ENCODE assay signal across 24 cellular contexts in genomic region chr3:106001923-106002322, GRCh38.
DNase-seq lines count a peak whose midpoint lies in the region; ATAC-seq, FAIRE-seq and TF ChIP-seq lines count a peak whose summit lies in the region.
"Had no signal": no experiment of that assay in that cellular context is flagged by ENCODE, and none has a peak within 500 bp of the region (broad histone marks: within the 10 kb centered on the region; RNA-seq: fewer than 3 reads in every experiment).

No MANE protein-coding gene starts in this region.

- H3K27ac Mint-ChIP-seq in activated T-cell treated with anti-CD3 and anti-CD28 coated beads, Interleukin-2, amount 50 U/mL, for 24 hours, result no peak overlapping the region
- H3K27ac Mint-ChIP-seq in activated naive CD8-positive, alpha-beta T cell treated with anti-CD3 and anti-CD28 coated beads, Interleukin-2, amount 50 U/mL, for 24 hours, result no peak overlapping the region
- H3K27ac Mint-ChIP-seq: B cell; CD4-positive, alpha-beta T cell; CD8-positive, alpha-beta T cell had no signal

- no peak for TF ChIP-seq RAD21 in H1 (IDR thresholded peaks at IDR 0.05 in 1 of 2, conservative IDR thresholded peaks at IDR 0.05 in 1 of 2; ENCODE audit: low read depth in 2 of 2, low read length in 2 of 2)

- CTCF ChIA-PET in H1 (lab: Charles Lee; ENCODE audit: partially characterized antibody), result no interaction called here

- no peak overlapping the region for H3K9ac ChIP-seq in H1 (replicated peaks in 1 of 4; ENCODE audit: extremely low read depth in 1 of 4, low read depth in 3 of 4, low read length in 3 of 4)
- H3K9ac ChIP-seq: BLaER1 treated with 17β-estradiol and CSF1 and Interleukin-3, amounts not matched to agents 10 nM and 100 nM had no signal

- no peak for TF ChIP-seq CTCF in H1 (IDR thresholded peaks at IDR 0.05; ENCODE audit: control extremely low read depth in 1 of 3, insufficient read depth in 1 of 3, low read depth in 1 of 3, low read length in 3 of 3)

- peaks cover 17% of the 10 kb centered on the region for H3K9me3 Mint-ChIP-seq in activated T-cell treated with anti-CD3 and anti-CD28 coated beads, Interleukin-2, amount 50 U/mL, for 24 hours
- H3K9me3 Mint-ChIP-seq in activated naive CD8-positive, alpha-beta T cell treated with anti-CD3 and anti-CD28 coated beads, Interleukin-2, amount 50 U/mL, for 24 hours, result peaks cover 25% of the 10 kb centered on the region

- H3K23me2 ChIP-seq in H1 (ENCODE audit: low read depth, low read length), result no peaks in the 10 kb centered on the region

- no peaks in the 10 kb centered on the region for H3K4me1 ChIP-seq in H1 (replicated peaks in 1 of 4; ENCODE audit: control insufficient read depth in 3 of 4, insufficient read depth in 4 of 4, low read length in 3 of 4)
- H3K4me1 ChIP-seq: Caco-2 had no signal

- no peaks in the 10 kb centered on the region for H3K36me3 Mint-ChIP-seq in activated T-cell treated with anti-CD3 and anti-CD28 coated beads, Interleukin-2, amount 50 U/mL, for 24 hours (ENCODE audit: low read depth)
- peaks cover 5% of the 10 kb centered on the region for H3K36me3 Mint-ChIP-seq in activated naive CD8-positive, alpha-beta T cell treated with anti-CD3 and anti-CD28 coated beads, Interleukin-2, amount 50 U/mL, for 24 hours (ENCODE audit: low read depth)
- H3K36me3 Mint-ChIP-seq: CD8-positive, alpha-beta T cell had no signal

- no peak overlapping the region for H2BK15ac ChIP-seq in H1 (ENCODE audit: low read length)

- H3K23ac ChIP-seq in H1 (ENCODE audit: insufficient read length), result no peak overlapping the region

- no peak overlapping the region for H2BK120ac ChIP-seq in H1 (replicated peaks; ENCODE audit: low read depth, low read length)

- no peaks in the 10 kb centered on the region for H4K20me1 ChIP-seq in H1 (replicated peaks in 1 of 2; ENCODE audit: control insufficient read depth in 1 of 2, insufficient read depth in 2 of 2, low read length in 2 of 2)
- H4K20me1 ChIP-seq: BLaER1 treated with 17β-estradiol and CSF1 and Interleukin-3, amounts not matched to agents 10 nM and 100 nM had no signal

- no peak overlapping the region for H3K18ac ChIP-seq in H1 (ENCODE audit: extremely low read depth, low read length)

- H3K4ac ChIP-seq in H1 (replicated peaks; ENCODE audit: insufficient read length, low read depth, low read length), result no peak overlapping the region

- no peak overlapping the region for H3K4me2 ChIP-seq in H1 (ENCODE audit: insufficient read depth in 1 of 2, low read depth in 2 of 2, low read length in 2 of 2)
- H3K4me2 ChIP-seq: A549 had no signal

- H4K91ac ChIP-seq in H1 (replicated peaks; ENCODE audit: insufficient read length, low read length), result no peak overlapping the region

- H3K4me1 Mint-ChIP-seq in activated T-cell treated with anti-CD3 and anti-CD28 coated beads, Interleukin-2, amount 50 U/mL, for 24 hours (ENCODE audit: low read depth), result peaks cover 29% of the 10 kb centered on the region
- H3K4me1 Mint-ChIP-seq in activated naive CD8-positive, alpha-beta T cell treated with anti-CD3 and anti-CD28 coated beads, Interleukin-2, amount 50 U/mL, for 24 hours, result peaks cover 20% of the 10 kb centered on the region
- H3K4me1 Mint-ChIP-seq: B cell had no signal

- no peak for ATAC-seq in activated naive CD8-positive, alpha-beta T cell treated with anti-CD3 and anti-CD28 coated beads, Interleukin-2, amount 50 U/mL, for 24 hours
- ATAC-seq: A549; CD8-positive, alpha-beta T cell had no signal

- H3K4me3 ChIP-seq in H1 (ENCODE audit: extremely low read depth in 1 of 4, insufficient read depth in 2 of 4, low read depth in 3 of 4, low read length in 4 of 4), result no peak overlapping the region
- H3K4me3 ChIP-seq: A549; BLaER1 treated with 17β-estradiol and CSF1 and Interleukin-3, amounts not matched to agents 10 nM and 100 nM had no signal

- WGBS in H1 (ENCODE audit: extremely low coverage in 1 of 2, insufficient coverage in 1 of 2, insufficient read length in 1 of 2, insufficient replicate concordance in 2 of 2, low coverage in 1 of 2, low lambda C conversion rate in 2 of 2, missing lambda C conversion rate in 1 of 2), 2 experiments, result 89% methylated on average over 4 of the region's 4 CpGs; no CpG with 5 or more reads in 1 of the 2 experiments

- no peak overlapping the region for H2BK12ac ChIP-seq in H1 (ENCODE audit: low read depth, low read length)

- H4K8ac ChIP-seq in H1 (ENCODE audit: extremely low read depth, insufficient read depth, low read length), result no peak overlapping the region

- no peak overlapping the region for H2BK5ac ChIP-seq in H1 (ENCODE audit: low read depth, low read length)

- H2AFZ ChIP-seq in H1 (ENCODE audit: low read length), result peak overlapping the region; percentile 64

- H3K36me3 ChIP-seq in H1 (ENCODE audit: control insufficient read depth in 2 of 4, insufficient read depth in 4 of 4, low read length in 3 of 4), result no peaks in the 10 kb centered on the region

- H3K14ac ChIP-seq in H1 (ENCODE audit: insufficient read length), result no peak overlapping the region

- no peaks in the 10 kb centered on the region for H3K27me3 ChIP-seq in H1 (replicated peaks in 1 of 4; ENCODE audit: control insufficient read depth in 3 of 4, extremely low read depth in 1 of 4, insufficient read depth in 3 of 4, low read length in 3 of 4)
- H3K27me3 ChIP-seq: BLaER1 treated with 17β-estradiol and CSF1 and Interleukin-3, amounts not matched to agents 10 nM and 100 nM had no signal

- POLR2A ChIA-PET in H1 (lab: Charles Lee; ENCODE audit: partially characterized antibody), result no interaction called here

- H3K79me1 ChIP-seq in H1 (ENCODE audit: low read depth, low read length), result no peaks in the 10 kb centered on the region

- H3K79me2 ChIP-seq in H1 (ENCODE audit: control insufficient read depth in 1 of 2, insufficient read depth in 2 of 2, low read length in 2 of 2), result no peaks in the 10 kb centered on the region

- FAIRE-seq in GM12891 (lab: Jason Lieb, UNC) (peak; percentile 45), H54 (lab: Jason Lieb, UNC) (peak; percentile 23), H1 (lab: Jason Lieb, UNC) (no peak)
- FAIRE-seq: A549, D721Med, G401.6, GM12892, GM18507 had no signal

- H3K4me3 Mint-ChIP-seq in activated T-cell treated with anti-CD3 and anti-CD28 coated beads, Interleukin-2, amount 50 U/mL, for 24 hours, result no peak overlapping the region
- H3K4me3 Mint-ChIP-seq in activated naive CD8-positive, alpha-beta T cell treated with anti-CD3 and anti-CD28 coated beads, Interleukin-2, amount 50 U/mL, for 24 hours, result no peak overlapping the region
- H3K4me3 Mint-ChIP-seq: B cell; CD4-positive, alpha-beta T cell; CD8-positive, alpha-beta T cell had no signal

- no peak overlapping the region for H4K5ac ChIP-seq in H1 (ENCODE audit: insufficient read length, low read depth, low read length)

- no peak overlapping the region for H3K27ac ChIP-seq in H1 (ENCODE audit: low read depth, low read length)
- H3K27ac ChIP-seq: 22Rv1, A549, C4-2B had no signal

- no peak for DNase-seq in GM12891 (ENCODE audit: insufficient read length, low spot score)
- no peak for DNase-seq in H54 (ENCODE audit: insufficient read length, low spot score)
- DNase-seq in RKO (ENCODE audit: low spot score), result peak; percentile 86
- no peak for DNase-seq in H1 (ENCODE audit: low read depth in 1 of 2, low spot score in 2 of 2)
- no peak for DNase-seq in NCI-H82 (lab: John Stamatoyannopoulos, UW)
- DNase-seq in erythroblast (lab: John Stamatoyannopoulos, UW), result no peak
- DNase-seq in activated T-cell treated with anti-CD3 and anti-CD28 coated beads, Interleukin-2, amount 50 U/mL, for 24 hours, result no peak
- no peak for DNase-seq in activated naive CD8-positive, alpha-beta T cell treated with anti-CD3 and anti-CD28 coated beads, Interleukin-2, amount 50 U/mL, for 24 hours
- DNase-seq: AML-193; Caco-2; Calu3; CD4-positive, alpha-beta T cell; CD8-positive, alpha-beta T cell; DMS79 treated with DMSO at 0.1 percent for 48 hours; GF-D8 had no signal

- H2BK20ac ChIP-seq in H1 (ENCODE audit: low read length), result no peak overlapping the region

- 0 out of 4 replicates have a peak, but pooled peaks cover 0 to 2% of the 10 kb centered on the region in 2 experiments for H3K9me3 ChIP-seq in H1 (ENCODE audit: insufficient read depth in 2 of 2, low read depth in 1 of 2, low read length in 1 of 2)
- H3K9me3 ChIP-seq: Caco-2 had no signal

- no peaks in the 10 kb centered on the region for H3K27me3 Mint-ChIP-seq in activated T-cell treated with anti-CD3 and anti-CD28 coated beads, Interleukin-2, amount 50 U/mL, for 24 hours
- no peaks in the 10 kb centered on the region for H3K27me3 Mint-ChIP-seq in activated naive CD8-positive, alpha-beta T cell treated with anti-CD3 and anti-CD28 coated beads, Interleukin-2, amount 50 U/mL, for 24 hours
- H3K27me3 Mint-ChIP-seq: B cell; CD4-positive, alpha-beta T cell had no signal

- H2AK5ac ChIP-seq in H1 (ENCODE audit: low read depth, low read length), result no peak overlapping the region

- no peak overlapping the region for H3K56ac ChIP-seq in H1 (replicated peaks; ENCODE audit: insufficient read length, low read depth, low read length)

- TF ChIP-seq EP300 in H1 (IDR thresholded peaks at IDR 0.05; ENCODE audit: borderline replicate concordance in 1 of 2, low read depth in 2 of 2, low read length in 2 of 2), result no peak

- no peak for TF ChIP-seq POLR2A in GM12891 (IDR thresholded peaks at IDR 0.05; ENCODE audit: low read depth, low read length)
- no peak for TF ChIP-seq POLR2A in H54 (IDR thresholded peaks at IDR 0.05; ENCODE audit: low read depth, low read length)
- TF ChIP-seq POLR2A in H1 (IDR thresholded peaks at IDR 0.05; ENCODE audit: control extremely low read depth in 1 of 2, low read depth in 2 of 2, low read length in 2 of 2), result no peak
- TF ChIP-seq POLR2A in erythroblast (IDR thresholded peaks at IDR 0.05; ENCODE audit: low read length), result no peak

TF ChIP-seq in GM12891, 5 proteins besides CTCF, POLR2A, EP300 and RAD21:
- TF ChIP-seq SPI1 (IDR thresholded peaks at IDR 0.05; ENCODE audit: low read depth, low read length) (no peak), TAF1 (IDR thresholded peaks at IDR 0.05; ENCODE audit: low read depth, low read length) (no peak), PAX5 (IDR thresholded peaks at IDR 0.05; ENCODE audit: insufficient read depth, low read length, severe bottlenecking) (no peak), POLR2AphosphoS5 (IDR thresholded peaks at IDR 0.05; ENCODE audit: low read depth, low read length) (no peak), POU2F2 (IDR thresholded peaks at IDR 0.05; ENCODE audit: low read depth, low read length) (no peak)

TF ChIP-seq in H1, 55 proteins besides CTCF, POLR2A, EP300 and RAD21 (continues in another document):
- TF ChIP-seq CTBP2 (IDR thresholded peaks at IDR 0.05; ENCODE audit: borderline replicate concordance, insufficient read depth, insufficient read length, low read length) (no peak), SIX5 (IDR thresholded peaks at IDR 0.05; ENCODE audit: low read depth, low read length) (no peak), BCL11A (IDR thresholded peaks at IDR 0.05; ENCODE audit: low read depth in 2 of 2, low read length in 2 of 2) (no peak), TBP (IDR thresholded peaks at IDR 0.05; ENCODE audit: low read depth, low read length) (no peak), KDM5A (IDR thresholded peaks at IDR 0.05; ENCODE audit: low read length) (no peak)
